Comparison of ENCODE assay signal across 3 cellular contexts in genomic region chr11:73726825-73727224, GRCh38.
TF ChIP-seq lines count a peak whose summit lies in the region.

No MANE protein-coding gene starts in this region.

TF ChIP-seq in A549, 52 proteins besides CTCF, POLR2A, EP300 and RAD21:
- TF ChIP-seq MAX (IDR thresholded peaks at IDR 0.05) (no peak), CHD2 (IDR thresholded peaks at IDR 0.05; ENCODE audit: low read length, partially characterized antibody) (no peak), ZC3H11A (IDR thresholded peaks at IDR 0.05) (no peak), MAFK (IDR thresholded peaks at IDR 0.05; ENCODE audit: partially characterized antibody) (peak; percentile 32), HDAC2 (IDR thresholded peaks at IDR 0.05) (no peak), FOSB (CRISPR knock-in tag; IDR thresholded peaks at IDR 0.05) (no peak), HOXB13 (CRISPR knock-in tag; IDR thresholded peaks at IDR 0.05; ENCODE audit: low read depth) (no peak), HOXA7 (CRISPR knock-in tag; IDR thresholded peaks at IDR 0.05) (no peak), PHF8 (IDR thresholded peaks at IDR 0.05; ENCODE audit: borderline replicate concordance, low read depth) (no peak)

TF ChIP-seq in K562, 482 proteins besides CTCF, POLR2A, EP300 and RAD21:
- TF ChIP-seq ZNF316 (IDR thresholded peaks at IDR 0.05) (peak; percentile 67), ZNF778 (CRISPR knock-in tag; IDR thresholded peaks at IDR 0.05) (no peak), ZNF707 (CRISPR knock-in tag; conservative IDR thresholded peaks at IDR 0.05) (no peak), MAFG (tag; conservative IDR thresholded peaks at IDR 0.05) (0 out of 2 replicates have a peak, but pooled peaks have one; percentile 13), C11orf30 (IDR thresholded peaks at IDR 0.05; ENCODE audit: low read depth) (peak; percentile 54; the same call in 1 of the 2 replicates)

TF ChIP-seq in GM12891, 5 proteins besides CTCF, POLR2A, EP300 and RAD21:
- TF ChIP-seq POLR2AphosphoS5 (IDR thresholded peaks at IDR 0.05; ENCODE audit: low read depth, low read length) = no peak
- no peak for TF ChIP-seq TAF1 (IDR thresholded peaks at IDR 0.05; ENCODE audit: low read depth, low read length)
- no peak for TF ChIP-seq PAX5 (IDR thresholded peaks at IDR 0.05; ENCODE audit: insufficient read depth, low read length, severe bottlenecking)
- no peak for TF ChIP-seq SPI1 (IDR thresholded peaks at IDR 0.05; ENCODE audit: low read depth, low read length)
- no peak for TF ChIP-seq POU2F2 (IDR thresholded peaks at IDR 0.05; ENCODE audit: low read depth, low read length)
